13 cellular contexts compared by ENCODE assay signal in genomic region chr10:72186213-72186612, GRCh38. TPM values are rescaled to one million over a fixed set of nuclear protein-coding genes. Genes with fewer than 3 reads are reported as not detected.
DNase-seq lines count a peak whose midpoint lies in the region; ATAC-seq, FAIRE-seq and TF ChIP-seq lines count a peak whose summit lies in the region.
"Had no signal": no experiment of that assay in that cellular context is flagged by ENCODE, and none has a peak within 500 bp of the region (broad histone marks: within the 10 kb centered on the region; RNA-seq: fewer than 3 reads in every experiment).

No MANE protein-coding gene starts in this region.

- no peak overlapping the region for H2BK5ac ChIP-seq in neuronal stem cell (ENCODE audit: low read length)

- H4K8ac ChIP-seq in neuronal stem cell (ENCODE audit: low read depth, low read length), result no peak overlapping the region

- FAIRE-seq in K562 (lab: Jason Lieb, UNC), result no peak

- no peak overlapping the region for H2BK120ac ChIP-seq in neuronal stem cell (ENCODE audit: low read depth, low read length)

- H4K20me1 ChIP-seq in K562 (replicated peaks; ENCODE audit: control insufficient read depth, insufficient read depth, low read length), result no peaks in the 10 kb centered on the region

- no peaks in the 10 kb centered on the region for H3K4me1 Mint-ChIP-seq in effector memory CD8-positive, alpha-beta T cell (ENCODE audit: low read depth in 2 of 2)

- no peak overlapping the region for H2AFZ ChIP-seq in K562 (ENCODE audit: low read depth, low read length)
- no peak overlapping the region for H2AFZ ChIP-seq in neuronal stem cell (ENCODE audit: low read length)

- no peak overlapping the region for H3K4ac ChIP-seq in neuronal stem cell (ENCODE audit: low read length)

- H2AK5ac ChIP-seq in neuronal stem cell (ENCODE audit: low read depth, low read length), result no peak overlapping the region

- H3K4me3 Mint-ChIP-seq in effector memory CD8-positive, alpha-beta T cell, result no peak overlapping the region

- H3K9me1 ChIP-seq in K562 (ENCODE audit: control insufficient read depth, insufficient read depth, low read length), result no peaks in the 10 kb centered on the region

- no peak overlapping the region for H3K27ac Mint-ChIP-seq in effector memory CD8-positive, alpha-beta T cell

- H3K18ac ChIP-seq in neuronal stem cell (ENCODE audit: low read length), result no peak overlapping the region

- H3K27me3 ChIP-seq in K562 (ENCODE audit: control insufficient read depth in 2 of 2, insufficient read depth in 2 of 2, low read length in 2 of 2) (no peaks in the 10 kb centered on the region), gastrocnemius medialis (no peaks in the 10 kb centered on the region), neuronal stem cell (ENCODE audit: control insufficient read depth in 3 of 3, insufficient read depth in 3 of 3, low read depth in 1 of 3, low read length in 3 of 3) (no peaks in the 10 kb centered on the region)
- H3K27me3 ChIP-seq: BE2C had no signal

- TF ChIP-seq POLR2A in K562 (conservative IDR thresholded peaks at IDR 0.05) (no peak), gastrocnemius medialis (IDR thresholded peaks at IDR 0.05) (no peak)

- H3K9ac ChIP-seq in K562 (ENCODE audit: insufficient read depth in 1 of 2, low read depth in 2 of 2, low read length in 2 of 2) (no peak overlapping the region), neuronal stem cell (ENCODE audit: low read depth, low read length, poor library complexity) (no peak overlapping the region)

- H3K14ac ChIP-seq in neuronal stem cell (ENCODE audit: low read length), result no peak overlapping the region

- no TSS peak for BruUV-seq in K562 (replicated peaks; lab: Mats Ljungman, UMichigan)

- POLR2A ChIA-PET in K562 (lab: Yijun Ruan, JAX), result interaction anchor here (0.6 to 1.2 kb wide), 3 partner anchors 134 to 566 kb away, joined by 3 read pairs; no protein-coding TSS in a partner anchor

- no peak overlapping the region for H2BK15ac ChIP-seq in neuronal stem cell (ENCODE audit: low read length)

- H3K36me3 ChIP-seq in K562 (ENCODE audit: control insufficient read depth, insufficient read depth, low read length) (peaks cover 3% of the 10 kb centered on the region; the same call in 2 of the 3 replicates), gastrocnemius medialis (no peaks in the 10 kb centered on the region), neuronal stem cell (replicated peaks in 1 of 2; ENCODE audit: control insufficient read depth in 2 of 2, insufficient read depth in 2 of 2, low read length in 2 of 2) (peaks cover 1 to 22% of the 10 kb centered on the region in 2 donors)
- H3K36me3 ChIP-seq: BE2C had no signal

- TF ChIP-seq EP300 in K562 (IDR thresholded peaks at IDR 0.05; ENCODE audit: low read length), result no peak

- no peaks in the 10 kb centered on the region for H3K9me3 ChIP-seq in K562 (replicated peaks; ENCODE audit: control insufficient read depth, insufficient read depth, low read depth, low read length)
- H3K9me3 ChIP-seq in gastrocnemius medialis, result peaks cover 0 to 5% (median 0%) of the 10 kb centered on the region in 3 donors
- peaks cover 0 to 21% of the 10 kb centered on the region in 2 donors for H3K9me3 ChIP-seq in neuronal stem cell (replicated peaks in 1 of 2; ENCODE audit: control insufficient read depth in 2 of 2, insufficient read depth in 1 of 2, low read depth in 1 of 2, low read length in 2 of 2)
- H3K9me3 ChIP-seq: BE2C had no signal

- H3K27me3 Mint-ChIP-seq in effector memory CD8-positive, alpha-beta T cell, result no peaks in the 10 kb centered on the region

- H3K9me3 Mint-ChIP-seq in effector memory CD8-positive, alpha-beta T cell, result no peaks in the 10 kb centered on the region

- no peaks in the 10 kb centered on the region for H3K79me1 ChIP-seq in neuronal stem cell (ENCODE audit: low read depth, low read length)

- H3K36me3 Mint-ChIP-seq in effector memory CD8-positive, alpha-beta T cell (ENCODE audit: insufficient read depth), result peaks cover 21% of the 10 kb centered on the region

- no peak overlapping the region for H3K4me3 ChIP-seq in K562
- no peak overlapping the region for H3K4me3 ChIP-seq in gastrocnemius medialis
- H3K4me3 ChIP-seq in neuronal stem cell (ENCODE audit: low read length in 2 of 2), result no peak overlapping the region

- CTCF ChIA-PET in K562 (lab: Yijun Ruan, JAX; ENCODE audit: low intra/inter-chr PET ratio), result interaction anchor here (0.6 kb wide), 1 partner anchor 288 kb away, joined by 4 read pairs; no protein-coding TSS in a partner anchor

- no peak for DNase-seq in K562 (ENCODE audit: extremely low read depth in 1 of 4, low spot score in 3 of 4)
- DNase-seq in left ventricle myocardium superior, result no peak
- no peak for DNase-seq in gastrocnemius medialis
- no peak for DNase-seq in NCI-H82 treated with DMSO at 0.1 percent for 48 hours (lab: John Stamatoyannopoulos, UW; ENCODE audit: unreplicated experiment)
- no peak for DNase-seq in neuronal stem cell (ENCODE audit: low spot score)
- DNase-seq in effector memory CD8-positive, alpha-beta T cell, result no peak
- DNase-seq: BE2C, cortex of kidney, NCI-H1436 treated with DMSO at 0.1 percent for 48 hours, posterior cingulate gyrus, T1000 had no signal

- no peak overlapping the region for H3K23ac ChIP-seq in neuronal stem cell (ENCODE audit: low read depth, low read length, poor library complexity)

- no peak for ATAC-seq in K562
- ATAC-seq in left ventricle myocardium superior, result peak; percentile 46
- peak in 1 of 2 donors; percentile 62 for ATAC-seq in gastrocnemius medialis
- ATAC-seq in HG03469 (IDR thresholded peaks at IDR 0.05; ENCODE audit: unreplicated experiment), result no peak
- ATAC-seq in effector memory CD8-positive, alpha-beta T cell (replicated peaks), result no peak

- H2BK12ac ChIP-seq in neuronal stem cell (ENCODE audit: low read length), result no peak overlapping the region

- TF ChIP-seq CTCF in C4-2B (conservative IDR thresholded peaks at IDR 0.05), result no peak
- TF ChIP-seq CTCF in K562 (IDR thresholded peaks at IDR 0.05 in 2 of 3, conservative IDR thresholded peaks at IDR 0.05 in 1 of 3; ENCODE audit: insufficient read depth in 2 of 3, low read depth in 1 of 3, low read length in 3 of 3), result no peak
- TF ChIP-seq CTCF in gastrocnemius medialis (IDR thresholded peaks at IDR 0.05 in 4 of 5, conservative IDR thresholded peaks at IDR 0.05 in 1 of 5), result no peak

- no peak for TF ChIP-seq RAD21 in K562 (CRISPR knock-in tag; conservative IDR thresholded peaks at IDR 0.05 in 1 of 2, IDR thresholded peaks at IDR 0.05 in 1 of 2)

- intact Hi-C loops in K562 (cut with micrococcal nuclease), result no loop called here
- intact Hi-C loops in left ventricle myocardium superior (cut with micrococcal nuclease), result no loop called here
- intact Hi-C loops in gastrocnemius medialis (cut with DNase I; ENCODE audit: low total_unique reads), result no loop called here

- no peaks in the 10 kb centered on the region for H3K79me2 ChIP-seq in K562 (ENCODE audit: control insufficient read depth, insufficient read depth, low read length)

- in situ Hi-C loops in K562 (cut with MboI), result no loop called here
- in situ Hi-C loops in gastrocnemius medialis (cut with MboI; ENCODE audit: low sequenced_read_pairs in 4 of 4), result no loop called here

- no peak overlapping the region for H3K4me2 ChIP-seq in K562 (ENCODE audit: insufficient read depth, low read length)
- no peak overlapping the region for H3K4me2 ChIP-seq in neuronal stem cell (ENCODE audit: insufficient read depth, low read length, poor library complexity, severe bottlenecking)

- no peak overlapping the region for H4K91ac ChIP-seq in neuronal stem cell (ENCODE audit: low read depth, low read length, poor library complexity)

- H3K27ac ChIP-seq in C4-2B (peak overlapping the region; percentile 75; the same call in 1 of the 2 replicates), K562 (ENCODE audit: extremely low read depth, low read depth, low read length) (peak overlapping the region; percentile 0; the same call in 1 of the 3 replicates), gastrocnemius medialis (peak overlapping the region; percentile 70 to 79 (median 74)), neuronal stem cell (replicated peaks; ENCODE audit: low read length) (no peak overlapping the region)

- H3K4me1 ChIP-seq in K562 (replicated peaks in 1 of 2; ENCODE audit: control insufficient read depth in 2 of 2, insufficient read depth in 2 of 2, low read length in 2 of 2) (no peaks in the 10 kb centered on the region; a peak in 1 of 5 replicates), gastrocnemius medialis (peaks cover 6% of the 10 kb centered on the region in 2 donors), neuronal stem cell (ENCODE audit: control insufficient read depth in 2 of 2, insufficient read depth in 1 of 2, low read depth in 1 of 2, low read length in 2 of 2) (no peaks in the 10 kb centered on the region)

RNA-seq across cellular contexts. Expression of gene ANAPC16, which starts 29.6 kb away (rescaled TPM):
- total RNA-seq in K562 (2011; cell fraction: chromatin; rRNA removed; ENCODE audit: low replicate concordance), result 13.7 and 30.0 TPM in 2 replicates
- total RNA-seq in K562 (2011; cell fraction: nucleolus; rRNA removed), result 13.7 and 15.7 TPM in 2 replicates
- total RNA-seq in K562 (2011; cell fraction: nucleoplasm; rRNA removed), result 30.3 and 57.6 TPM in 2 replicates
- total RNA-seq in K562 (2014; rRNA removed) (42.6 and 55.8 TPM in 2 replicates), K562 (2014; rRNA removed; fragmentation: Illumina TruSeq; extraction: Trizol) (108 and 111 TPM in 2 replicates), K562 (2015; rRNA removed; fragmentation: Illumina TruSeq; extraction: Trizol) (79.7 and 87.7 TPM in 2 replicates), K562 (2021) (72.5 and 72.7 TPM in 2 replicates), left ventricle myocardium superior (260 TPM), gastrocnemius medialis (100 to 1,000 TPM in 2 of 4 donors, 10 to 100 TPM in 2; 70.9 to 168 (median 105) TPM)
- polyA plus RNA-seq in K562 (2011; rRNA removed) (162 and 168 TPM in 2 replicates), K562 (2014; fragmentation: Illumina TruSeq; extraction: Trizol) (74.2 and 85.3 TPM in 2 replicates), K562 (2014; fragmentation: Nextera tagmentation; extraction: Ambion mirVana) (100 to 1,000 TPM; 184 to 208 TPM), K562 (2014; rRNA removed) (112 and 134 TPM in 2 replicates)
- polyA plus RNA-seq in K562 (2011; cell fraction: cytosol; rRNA removed), result 47.9 and 96.2 TPM in 2 replicates
- 27.0 and 46.2 TPM in 2 replicates for polyA plus RNA-seq in K562 (2011; cell fraction: nucleus; rRNA removed)
- polyA plus RNA-seq in K562 (2012), result 85.3 and 238 TPM in 2 replicates
- 41.3 and 52.4 TPM in 2 replicates for polyA minus RNA-seq in K562 (2011; rRNA and poly(A)+ RNA removed)
- 13.9 and 15.1 TPM in 2 replicates for polyA minus RNA-seq in K562 (2011; cell fraction: cytosol; rRNA and poly(A)+ RNA removed)
- polyA minus RNA-seq in K562 (2011; cell fraction: nucleus; rRNA and poly(A)+ RNA removed), result 3.2 and 10.0 TPM in 2 replicates
- polyA plus RNA-seq in neuronal stem cell (2013, experiment 1 of 2), result 86.8 TPM
- 88.2 TPM for polyA plus RNA-seq in neuronal stem cell (2013, experiment 2 of 2)

RNA-seq across cellular contexts. Expression of gene ASCC1, which starts 29.9 kb away (rescaled TPM):
- 49.7 and 77.0 TPM in 2 replicates for total RNA-seq in K562 (2011; cell fraction: chromatin; rRNA removed; ENCODE audit: low replicate concordance)
- total RNA-seq in K562 (2011; cell fraction: nucleolus; rRNA removed), result 28.7 and 34.9 TPM in 2 replicates
- total RNA-seq in K562 (2011; cell fraction: nucleoplasm; rRNA removed), result 43.5 and 57.0 TPM in 2 replicates
- 27.6 and 31.7 TPM in 2 replicates for total RNA-seq in K562 (2014; rRNA removed)
- 52.8 and 62.6 TPM in 2 replicates for total RNA-seq in K562 (2014; rRNA removed; fragmentation: Illumina TruSeq; extraction: Trizol)
- 33.3 and 38.2 TPM in 2 replicates for total RNA-seq in K562 (2015; rRNA removed; fragmentation: Illumina TruSeq; extraction: Trizol)
- 45.7 and 48.4 TPM in 2 replicates for total RNA-seq in K562 (2021)
- 53.2 and 64.1 TPM in 2 replicates for polyA plus RNA-seq in K562 (2011; rRNA removed)
- 20.9 and 37.8 TPM in 2 replicates for polyA plus RNA-seq in K562 (2011; cell fraction: cytosol; rRNA removed)
- 13.5 and 19.8 TPM in 2 replicates for polyA plus RNA-seq in K562 (2011; cell fraction: nucleus; rRNA removed)
- 39.1 and 50.0 TPM in 2 replicates for polyA plus RNA-seq in K562 (2012)
- 54.4 and 70.0 TPM in 2 replicates for polyA plus RNA-seq in K562 (2014; fragmentation: Illumina TruSeq; extraction: Trizol)
- 10 to 100 TPM; 50.8 to 73.3 TPM for polyA plus RNA-seq in K562 (2014; fragmentation: Nextera tagmentation; extraction: Ambion mirVana)
- polyA plus RNA-seq in K562 (2014; rRNA removed), result 42.7 and 55.5 TPM in 2 replicates
- 90.3 and 97.7 TPM in 2 replicates for polyA minus RNA-seq in K562 (2011; rRNA and poly(A)+ RNA removed)
- polyA minus RNA-seq in K562 (2011; cell fraction: cytosol; rRNA and poly(A)+ RNA removed), result 35.1 and 39.2 TPM in 2 replicates
- 13.6 and 33.1 TPM in 2 replicates for polyA minus RNA-seq in K562 (2011; cell fraction: nucleus; rRNA and poly(A)+ RNA removed)
- total RNA-seq in left ventricle myocardium superior, result 34.7 TPM
- 10 to 100 TPM; 26.1 to 31.1 (median 29.6) TPM for total RNA-seq in gastrocnemius medialis
- polyA plus RNA-seq in neuronal stem cell (2013, experiment 1 of 2), result 34.4 TPM
- polyA plus RNA-seq in neuronal stem cell (2013, experiment 2 of 2), result 33.0 TPM
